25 cellular contexts compared by ENCODE assay signal in genomic region chr2:170006592-170007327, GRCh38.
DNase-seq lines count a peak whose midpoint lies in the region; ATAC-seq and TF ChIP-seq lines count a peak whose summit lies in the region.
"Had no signal": no experiment of that assay in that cellular context is flagged by ENCODE, and none has a peak within 500 bp of the region (broad histone marks: within the 10 kb centered on the region; RNA-seq: fewer than 3 reads in every experiment).

No MANE protein-coding gene starts in this region.

- H3K36me3 Mint-ChIP-seq in T-helper 17 cell (ENCODE audit: low read depth) (peaks cover 30% of the 10 kb centered on the region), T-cell (peaks cover 47% of the 10 kb centered on the region)

- H3K23ac ChIP-seq in IMR-90 (ENCODE audit: low read depth, low read length) (no peak overlapping the region), mesenchymal stem cell (ENCODE audit: low read length in 2 of 2) (no peak overlapping the region)

- no peaks in the 10 kb centered on the region for H3K9me3 Mint-ChIP-seq in T-cell
- H3K9me3 Mint-ChIP-seq: activated naive CD8-positive, alpha-beta T cell treated with anti-CD3 and anti-CD28 coated beads for 36 hours; brain; naive B cell had no signal

- H3K27ac Mint-ChIP-seq in T-helper 17 cell (peak overlapping the region; percentile 3), T-cell (no peak overlapping the region)
- H3K27ac Mint-ChIP-seq: activated naive CD8-positive, alpha-beta T cell treated with anti-CD3 and anti-CD28 coated beads for 36 hours had no signal

- no peak overlapping the region for H2BK15ac ChIP-seq in IMR-90 (ENCODE audit: low read depth, low read length)
- no peak overlapping the region for H2BK15ac ChIP-seq in mesenchymal stem cell (ENCODE audit: low read depth, poor library complexity, severe bottlenecking)

- H2BK120ac ChIP-seq in IMR-90 (ENCODE audit: low read depth, low read length) (no peak overlapping the region), mesenchymal stem cell (ENCODE audit: low read depth, low read length) (no peak overlapping the region)

- H4K8ac ChIP-seq in IMR-90 (ENCODE audit: low read depth in 2 of 2, low read length in 2 of 2): no peak overlapping the region
- H4K8ac ChIP-seq in mesenchymal stem cell (ENCODE audit: low read length): no peak overlapping the region

- WGBS in IMR-90 (ENCODE audit: extremely low coverage in 2 of 2, insufficient read length in 1 of 2), 2 experiments: no CpG with 5 or more reads among the region's 8 CpGs
- WGBS in mesenchymal stem cell: 89% methylated on average over 6 of the region's 8 CpGs

- H2AK5ac ChIP-seq in IMR-90 (ENCODE audit: low read depth, low read length): no peak overlapping the region
- no peak overlapping the region for H2AK5ac ChIP-seq in mesenchymal stem cell (ENCODE audit: low read length, severe bottlenecking)

- H2AFZ ChIP-seq in IMR-90 (replicated peaks; ENCODE audit: low read length, poor library complexity): no peak overlapping the region
- no peak overlapping the region for H2AFZ ChIP-seq in mesenchymal stem cell (ENCODE audit: low read depth, low read length)

- in situ Hi-C loops in IMR-90 (cut with MboI; ENCODE audit: low sequenced_read_pairs): no loop called here

- POLR2A ChIA-PET in IMR-90 (lab: Charles Lee; ENCODE audit: unreplicated experiment): no interaction called here
- POLR2A ChIA-PET in T-cell (lab: Charles Lee): no interaction called here

- dilution Hi-C loops in IMR-90 (cut with HindIII; ENCODE audit: low sequenced_read_pairs, unreplicated experiment): no loop called here

- BruUV-seq in IMR-90 (replicated peaks; lab: Mats Ljungman, UMichigan): no TSS peak

- no peaks in the 10 kb centered on the region for H3K27me3 Mint-ChIP-seq in T-helper 17 cell
- no peaks in the 10 kb centered on the region for H3K27me3 Mint-ChIP-seq in T-cell
- H3K27me3 Mint-ChIP-seq: activated naive CD8-positive, alpha-beta T cell treated with anti-CD3 and anti-CD28 coated beads for 36 hours; naive B cell had no signal

- ATAC-seq in IMR-90 (ENCODE audit: low read depth): no peak
- ATAC-seq in T-helper 17 cell: no peak
- no peak for ATAC-seq in GM21825 (IDR thresholded peaks at IDR 0.05; ENCODE audit: unreplicated experiment)
- ATAC-seq in T-cell (replicated peaks in 1 of 4): no peak
- no peak for ATAC-seq in left lung
- ATAC-seq: activated CD4-positive, CD25-positive, alpha-beta regulatory T cell treated with anti-CD3 and anti-CD28 coated beads, Interleukin-2, amount 50 U/mL, for 24 hours; esophagus mucosa; lower lobe of right lung; stimulated activated naive CD8-positive, alpha-beta T cell treated with anti-CD3 and anti-CD28 coated beads, Interleukin-15, Interleukin-2, amounts not matched to agents 100 U/mL and 50 U/mL, for 24 hours had no signal

- no peak overlapping the region for H2BK12ac ChIP-seq in mesenchymal stem cell (ENCODE audit: low read length in 2 of 2)

- H3K4me1 Mint-ChIP-seq in T-helper 17 cell (peaks cover 22% of the 10 kb centered on the region), T-cell (peaks cover 0 to 5% (median 3%) of the 10 kb centered on the region in 3 donors)
- H3K4me1 Mint-ChIP-seq: activated naive CD8-positive, alpha-beta T cell treated with anti-CD3 and anti-CD28 coated beads for 36 hours; brain had no signal

- no peak for TF ChIP-seq RAD21 in IMR-90 (IDR thresholded peaks at IDR 0.05; ENCODE audit: low read length)

- CTCF ChIA-PET in IMR-90 (lab: Yijun Ruan, JAX) (no interaction called here), T-cell (lab: Charles Lee) (no interaction called here)

- H4K91ac ChIP-seq in IMR-90 (ENCODE audit: insufficient read depth, low read depth, low read length) (no peak overlapping the region), mesenchymal stem cell (ENCODE audit: low read length) (no peak overlapping the region)

- no peak overlapping the region for H2AK9ac ChIP-seq in IMR-90 (replicated peaks; ENCODE audit: low read depth, low read length, poor library complexity)

- no peak overlapping the region for H3K9ac ChIP-seq in IMR-90 (ENCODE audit: low read depth, low read length)
- H3K9ac ChIP-seq in mesenchymal stem cell (ENCODE audit: low read length): no peak overlapping the region
- H3K9ac ChIP-seq: KMS-11 had no signal

- DNase-seq in IMR-90: peak; percentile 13
- DNase-seq in T-helper 17 cell: no peak
- DNase-seq in epithelial cell of esophagus (ENCODE audit: low read depth): peak; percentile 4
- DNase-seq in mesenchymal stem cell: peak; percentile 32
- no peak for DNase-seq in T-helper 1 cell
- DNase-seq in T-cell: no peak
- DNase-seq in left lung: no peak
- DNase-seq: activated CD8-positive, alpha-beta memory T cell treated with anti-CD3 and anti-CD28 coated beads for 24 hours; activated naive CD8-positive, alpha-beta T cell treated with anti-CD3 and anti-CD28 coated beads for 36 hours; DND-41; head of caudate nucleus; lower lobe of right lung; naive B cell; NCI-H526 treated with DMSO at 0.1 percent for 48 hours; sigmoid colon; stimulated activated CD4-positive, alpha-beta T cell treated with anti-CD3 and anti-CD28 coated beads, Interleukin-2, amount 100 ng/mL, for 24 hours; stimulated activated naive CD8-positive, alpha-beta T cell treated with anti-CD3 and anti-CD28 coated beads, Interleukin-15, Interleukin-2, amounts not matched to agents 100 U/mL and 50 U/mL, for 24 hours; T-helper 9 cell; tibial artery had no signal

- H3K56ac ChIP-seq in IMR-90 (ENCODE audit: extremely low read depth, insufficient read depth, low read length): no peak overlapping the region

- TF ChIP-seq POLR2A in IMR-90 (IDR thresholded peaks at IDR 0.05; ENCODE audit: low read depth, low read length): no peak

- H2BK5ac ChIP-seq in IMR-90 (ENCODE audit: low read depth, low read length, poor library complexity, severe bottlenecking) (no peak overlapping the region), mesenchymal stem cell (ENCODE audit: low read depth, low read length, poor library complexity, severe bottlenecking) (no peak overlapping the region)

- intact Hi-C loops in IMR-90 (cut with micrococcal nuclease) (no loop called here), left lung (cut with DNase I) (no loop called here)

- no peak overlapping the region for H3K14ac ChIP-seq in IMR-90 (replicated peaks; ENCODE audit: low read depth, low read length)
- H3K14ac ChIP-seq in mesenchymal stem cell (ENCODE audit: low read length in 2 of 2): no peak overlapping the region

- H4K20me1 ChIP-seq in IMR-90 (ENCODE audit: insufficient read depth, low read length): no peaks in the 10 kb centered on the region

- no peak overlapping the region for H4K5ac ChIP-seq in IMR-90 (ENCODE audit: low read depth, low read length)

- H3K4me3 ChIP-seq in IMR-90 (ENCODE audit: insufficient read depth, low read depth, low read length): no peak overlapping the region
- H3K4me3 ChIP-seq in epithelial cell of esophagus (ENCODE audit: low read length): no peak overlapping the region
- H3K4me3 ChIP-seq in mesenchymal stem cell (ENCODE audit: insufficient read depth in 1 of 2, low read depth in 1 of 2, low read length in 2 of 2): no peak overlapping the region
- no peak overlapping the region for H3K4me3 ChIP-seq in left lung
- H3K4me3 ChIP-seq: lower lobe of right lung, sigmoid colon, SK-N-MC, tibial artery had no signal

- H3K27ac ChIP-seq in IMR-90 (ENCODE audit: insufficient read depth, low read length) (no peak overlapping the region), mesenchymal stem cell (ENCODE audit: low read length, poor library complexity, severe bottlenecking) (no peak overlapping the region), left lung (no peak overlapping the region)
- H3K27ac ChIP-seq: KMS-11, lower lobe of right lung, sigmoid colon, SK-N-MC, tibial artery had no signal

- no peaks in the 10 kb centered on the region for H3K27me3 ChIP-seq in IMR-90 (ENCODE audit: control insufficient read depth, insufficient read depth, low read length)
- H3K27me3 ChIP-seq in mesenchymal stem cell (ENCODE audit: control insufficient read depth in 1 of 2, insufficient read depth in 1 of 2, low read length in 2 of 2): no peaks in the 10 kb centered on the region
- no peaks in the 10 kb centered on the region for H3K27me3 ChIP-seq in left lung
- H3K27me3 ChIP-seq: sigmoid colon, tibial artery had no signal

- no peak for TF ChIP-seq CTCF in IMR-90 (conservative IDR thresholded peaks at IDR 0.05; ENCODE audit: low read depth, low read length)
- TF ChIP-seq CTCF in epithelial cell of esophagus (IDR thresholded peaks at IDR 0.05; ENCODE audit: insufficient read depth, low read depth, low read length, missing control alignments): no peak
- no peak for TF ChIP-seq CTCF in left lung (IDR thresholded peaks at IDR 0.05)

- H2BK20ac ChIP-seq in IMR-90 (ENCODE audit: low read depth, low read length): no peak overlapping the region

- H3K18ac ChIP-seq in IMR-90 (ENCODE audit: low read depth, low read length): no peak overlapping the region
- H3K18ac ChIP-seq in mesenchymal stem cell (ENCODE audit: low read depth in 1 of 2, low read length in 2 of 2): no peak overlapping the region

- H3K4me3 Mint-ChIP-seq in T-helper 17 cell: no peak overlapping the region
- no peak overlapping the region for H3K4me3 Mint-ChIP-seq in T-cell
- H3K4me3 Mint-ChIP-seq: activated naive CD8-positive, alpha-beta T cell treated with anti-CD3 and anti-CD28 coated beads for 36 hours; brain; naive B cell had no signal

- H3K4me1 ChIP-seq in IMR-90 (ENCODE audit: control insufficient read depth, insufficient read depth, low read length) (no peaks in the 10 kb centered on the region), mesenchymal stem cell (ENCODE audit: control insufficient read depth, insufficient read depth, low read depth, low read length) (no peaks in the 10 kb centered on the region), left lung (no peaks in the 10 kb centered on the region)
- H3K4me1 ChIP-seq: lower lobe of right lung, sigmoid colon, tibial artery had no signal

- H3K9me3 ChIP-seq in IMR-90 (ENCODE audit: control insufficient read depth, insufficient read depth, low read length) (no peaks in the 10 kb centered on the region), T-helper 17 cell (ENCODE audit: control insufficient read depth, low read length, poor library complexity, severe bottlenecking) (no peaks in the 10 kb centered on the region), mesenchymal stem cell (ENCODE audit: control insufficient read depth, low read length) (no peaks in the 10 kb centered on the region), left lung (no peaks in the 10 kb centered on the region)
- H3K9me3 ChIP-seq: lower lobe of right lung, sigmoid colon, tibial artery had no signal

- H3K36me3 ChIP-seq in IMR-90 (ENCODE audit: control insufficient read depth, insufficient read depth, low read length) (peaks cover 8% of the 10 kb centered on the region), mesenchymal stem cell (ENCODE audit: control insufficient read depth in 1 of 2, insufficient read depth in 2 of 2, low read depth in 1 of 2, low read length in 2 of 2) (peaks cover 3 to 58% of the 10 kb centered on the region in 2 experiments), left lung (peaks cover 0 to 48% of the 10 kb centered on the region in 2 donors)

- H3K9me1 ChIP-seq in IMR-90 (ENCODE audit: insufficient read depth, low read length): no peaks in the 10 kb centered on the region

- no peaks in the 10 kb centered on the region; a peak in 1 of 4 replicates for H3K79me1 ChIP-seq in IMR-90 (ENCODE audit: low read depth in 1 of 2, low read length in 2 of 2)
- H3K79me1 ChIP-seq in mesenchymal stem cell (replicated peaks; ENCODE audit: low read length, poor library complexity, severe bottlenecking): peaks cover 4% of the 10 kb centered on the region

- H3K4me2 ChIP-seq in IMR-90 (ENCODE audit: low read depth, low read length) (no peak overlapping the region), mesenchymal stem cell (ENCODE audit: low read length, poor library complexity, severe bottlenecking) (no peak overlapping the region)
- H3K4me2 ChIP-seq: KMS-11 had no signal

- H3K4ac ChIP-seq in IMR-90 (ENCODE audit: low read depth, low read length) (no peak overlapping the region), mesenchymal stem cell (ENCODE audit: low read depth in 1 of 2, low read length in 2 of 2) (no peak overlapping the region)

Comparison
In these comparisons a context has a peak if more than half of its experiments do, and no peak if none do; other contexts are left out.
1. DNase-seq: peak in IMR-90 (single experiment), epithelial cell of esophagus (single experiment) and mesenchymal stem cell (single experiment); none in T-helper 17 cell (0 of 3), T-helper 1 cell (0 of 5), T-cell (0 of 34) and left lung (0 of 2).